Comparison of ENCODE assay signal across 8 cellular contexts in genomic region chr18:6885992-6886823, GRCh38.
DNase-seq lines count a peak whose midpoint lies in the region; ATAC-seq and TF ChIP-seq lines count a peak whose summit lies in the region.

No MANE protein-coding gene starts in this region.

- H3K36me3 ChIP-seq in NT2/D1 (ENCODE audit: insufficient read depth, insufficient read length, low read length): no peaks in the 10 kb centered on the region
- peaks cover 5% of the 10 kb centered on the region for H3K36me3 ChIP-seq in upper lobe of right lung

- H3K4me3 ChIP-seq in NT2/D1 (ENCODE audit: insufficient read length, low read depth): no peak overlapping the region
- H3K4me3 ChIP-seq in choroid plexus epithelial cell (ENCODE audit: low read depth, low read length): no peak overlapping the region
- no peak overlapping the region for H3K4me3 ChIP-seq in upper lobe of right lung

- no peaks in the 10 kb centered on the region for H3K9me3 Mint-ChIP-seq in activated CD8-positive, alpha-beta memory T cell treated with anti-CD3 and anti-CD28 coated beads, Interleukin-2, amount 10 ng/mL, durations not matched to agents 7 days and 5 days (ENCODE audit: low read depth)

- no peak overlapping the region for H3K27ac ChIP-seq in upper lobe of right lung

- no peak overlapping the region for H3K27ac Mint-ChIP-seq in activated CD8-positive, alpha-beta memory T cell treated with anti-CD3 and anti-CD28 coated beads, Interleukin-2, amount 10 ng/mL, durations not matched to agents 7 days and 5 days

- H3K4me3 Mint-ChIP-seq in activated CD8-positive, alpha-beta memory T cell treated with anti-CD3 and anti-CD28 coated beads, Interleukin-2, amount 10 ng/mL, durations not matched to agents 7 days and 5 days: no peak overlapping the region

- no peaks in the 10 kb centered on the region for H3K36me3 Mint-ChIP-seq in activated CD8-positive, alpha-beta memory T cell treated with anti-CD3 and anti-CD28 coated beads, Interleukin-2, amount 10 ng/mL, durations not matched to agents 7 days and 5 days

- intact Hi-C loops in left colon (cut with DNase I, micrococcal nuclease) (no loop called here), upper lobe of right lung (cut with DNase I) (loop anchor here (10.0 kb wide), 2 partner anchors 331 to 1011 kb away; no protein-coding TSS in a partner anchor)

- H3K27me3 ChIP-seq in NT2/D1 (ENCODE audit: insufficient read depth, insufficient read length) (no peaks in the 10 kb centered on the region), upper lobe of right lung (no peaks in the 10 kb centered on the region)

- H3K4me1 ChIP-seq in NT2/D1 (ENCODE audit: insufficient read depth, insufficient read length) (no peaks in the 10 kb centered on the region), upper lobe of right lung (peaks cover 4% of the 10 kb centered on the region)

- ATAC-seq in HG02973 (IDR thresholded peaks at IDR 0.05; ENCODE audit: unreplicated experiment) (peak; percentile 46), left colon (peak; percentile 63), upper lobe of right lung (peak; percentile 80), HG03175 (IDR thresholded peaks at IDR 0.05; ENCODE audit: unreplicated experiment) (no peak)
- no peak for ATAC-seq in activated CD8-positive, alpha-beta memory T cell treated with anti-CD3 and anti-CD28 coated beads, Interleukin-2, amount 10 ng/mL, durations not matched to agents 7 days and 5 days

- no peaks in the 10 kb centered on the region for H3K27me3 Mint-ChIP-seq in activated CD8-positive, alpha-beta memory T cell treated with anti-CD3 and anti-CD28 coated beads, Interleukin-2, amount 10 ng/mL, durations not matched to agents 7 days and 5 days

- CTCF ChIA-PET in activated CD8-positive, alpha-beta memory T cell treated with anti-CD3 and anti-CD28 coated beads, Interleukin-2, amount 10 ng/mL, durations not matched to agents 7 days and 5 days (lab: Charles Lee): no interaction called here

- no peaks in the 10 kb centered on the region for H3K4me1 Mint-ChIP-seq in activated CD8-positive, alpha-beta memory T cell treated with anti-CD3 and anti-CD28 coated beads, Interleukin-2, amount 10 ng/mL, durations not matched to agents 7 days and 5 days

- DNase-seq in DMS53 (lab: John Stamatoyannopoulos, UW): peak; percentile 87
- peak; percentile 18 for DNase-seq in NT2/D1 (ENCODE audit: low read depth, low spot score)
- peak; percentile 80 for DNase-seq in choroid plexus epithelial cell (ENCODE audit: low read depth)
- peak in 1 of 2 donors; percentile 15 for DNase-seq in left colon
- DNase-seq in upper lobe of right lung: no peak
- no peak for DNase-seq in activated CD8-positive, alpha-beta memory T cell treated with anti-CD3 and anti-CD28 coated beads, Interleukin-2, amount 10 ng/mL, durations not matched to agents 7 days and 5 days

- H3K9me3 ChIP-seq in NT2/D1 (ENCODE audit: insufficient read depth, low read length) (no peaks in the 10 kb centered on the region), upper lobe of right lung (no peaks in the 10 kb centered on the region)

- TF ChIP-seq CTCF in choroid plexus epithelial cell (conservative IDR thresholded peaks at IDR 0.05; ENCODE audit: low read depth, low read length): peak; percentile 77
- TF ChIP-seq CTCF in upper lobe of right lung (IDR thresholded peaks at IDR 0.05): peak; percentile 72

- H3K9ac ChIP-seq in NT2/D1 (ENCODE audit: insufficient read length, low read depth): no peak overlapping the region

Comparison
In these comparisons a context has a peak if more than half of its experiments do, and no peak if none do; other contexts are left out.
1. DNase-seq: peak in DMS53 (single experiment), NT2/D1 (single experiment) and choroid plexus epithelial cell (single experiment); none in upper lobe of right lung (single experiment) and activated CD8-positive, alpha-beta memory T cell treated with anti-CD3 and anti-CD28 coated beads, Interleukin-2, amount 10 ng/mL, durations not matched to agents 7 days and 5 days (single experiment).
2. ATAC-seq: peak in HG02973 (single experiment), left colon (single experiment) and upper lobe of right lung (single experiment); none in HG03175 (single experiment) and activated CD8-positive, alpha-beta memory T cell treated with anti-CD3 and anti-CD28 coated beads, Interleukin-2, amount 10 ng/mL, durations not matched to agents 7 days and 5 days (single experiment).